8 cellular contexts compared by ENCODE assay signal in genomic region chr10:130111115-130111847, GRCh38. TPM values are rescaled to one million over a fixed set of nuclear protein-coding genes. Genes with fewer than 3 reads are reported as not detected.
DNase-seq lines count a peak whose midpoint lies in the region; ATAC-seq, FAIRE-seq and TF ChIP-seq lines count a peak whose summit lies in the region.

No MANE protein-coding gene starts in this region.

- peak overlapping the region; percentile 96 for H2AFZ ChIP-seq in H1 (ENCODE audit: low read length)
- peak overlapping the region; percentile 64 for H2AFZ ChIP-seq in mesenchymal stem cell (ENCODE audit: low read depth, low read length)

- H3K23me2 ChIP-seq in H1 (ENCODE audit: low read depth, low read length), result peaks cover 7% of the 10 kb centered on the region

- no peak for FAIRE-seq in H1 (lab: Jason Lieb, UNC)

- H3K4me1 Mint-ChIP-seq in activated CD8-positive, alpha-beta memory T cell treated with anti-CD3 and anti-CD28 coated beads, Interleukin-2, amount 10 ng/mL, durations not matched to agents 7 days and 5 days, result peaks cover 48% of the 10 kb centered on the region

- POLR2A ChIA-PET in H1 (lab: Charles Lee; ENCODE audit: partially characterized antibody), result interaction anchor here (0.7 to 3.2 kb wide), 7 partner anchors 10 to 145 kb away, joined by 3 to 28 read pairs (median 5); partner anchors contain the start of gene GLRX3

- H3K4ac ChIP-seq in H1 (replicated peaks; ENCODE audit: insufficient read length, low read depth, low read length) (no peak overlapping the region), mesenchymal stem cell (ENCODE audit: low read depth in 1 of 2, low read length in 2 of 2) (peak overlapping the region in 1 of 2 experiments; percentile 74)

- peaks cover 2% of the 10 kb centered on the region for H3K9me3 Mint-ChIP-seq in activated CD8-positive, alpha-beta memory T cell treated with anti-CD3 and anti-CD28 coated beads, Interleukin-2, amount 10 ng/mL, durations not matched to agents 7 days and 5 days (ENCODE audit: low read depth)

- H4K8ac ChIP-seq in H1 (ENCODE audit: extremely low read depth, insufficient read depth, low read length) (peak overlapping the region; percentile 77), mesenchymal stem cell (ENCODE audit: low read length) (peak overlapping the region; percentile 89)

- no peak overlapping the region for H2BK12ac ChIP-seq in H1 (ENCODE audit: low read depth, low read length)
- no peak overlapping the region for H2BK12ac ChIP-seq in mesenchymal stem cell (ENCODE audit: low read length in 2 of 2)

- no peak overlapping the region for H2BK120ac ChIP-seq in H1 (replicated peaks; ENCODE audit: low read depth, low read length)
- no peak overlapping the region for H2BK120ac ChIP-seq in mesenchymal stem cell (ENCODE audit: low read depth, low read length)

- H3K27me3 ChIP-seq in H1 (replicated peaks in 1 of 4; ENCODE audit: control insufficient read depth in 3 of 4, extremely low read depth in 1 of 4, insufficient read depth in 3 of 4, low read length in 3 of 4) (no peaks in the 10 kb centered on the region; a peak in 2 of 7 replicates), mesenchymal stem cell (ENCODE audit: control insufficient read depth in 1 of 2, insufficient read depth in 1 of 2, low read length in 2 of 2) (no peaks in the 10 kb centered on the region)

- no peaks in the 10 kb centered on the region for H3K36me3 ChIP-seq in H1 (ENCODE audit: control insufficient read depth in 2 of 4, insufficient read depth in 4 of 4, low read length in 3 of 4)
- H3K36me3 ChIP-seq in mesenchymal stem cell (ENCODE audit: control insufficient read depth in 1 of 2, insufficient read depth in 2 of 2, low read depth in 1 of 2, low read length in 2 of 2), result no peaks in the 10 kb centered on the region

- H3K4me3 Mint-ChIP-seq in activated CD8-positive, alpha-beta memory T cell treated with anti-CD3 and anti-CD28 coated beads, Interleukin-2, amount 10 ng/mL, durations not matched to agents 7 days and 5 days, result peak overlapping the region; percentile 98

- no peak overlapping the region for H2BK15ac ChIP-seq in H1 (ENCODE audit: low read length)
- H2BK15ac ChIP-seq in mesenchymal stem cell (ENCODE audit: low read depth, poor library complexity, severe bottlenecking), result no peak overlapping the region

- no peak for TF ChIP-seq RAD21 in H1 (IDR thresholded peaks at IDR 0.05 in 1 of 2, conservative IDR thresholded peaks at IDR 0.05 in 1 of 2; ENCODE audit: low read depth in 2 of 2, low read length in 2 of 2)

- H3K79me1 ChIP-seq in H1 (ENCODE audit: low read depth, low read length) (peaks cover 4% of the 10 kb centered on the region; the same call in 1 of the 2 replicates), mesenchymal stem cell (replicated peaks; ENCODE audit: low read length, poor library complexity, severe bottlenecking) (peaks cover 17% of the 10 kb centered on the region)

- no peak for TF ChIP-seq CTCF in GM20000 (IDR thresholded peaks at IDR 0.05; ENCODE audit: extremely low read depth, missing control alignments)
- no peak for TF ChIP-seq CTCF in H1 (IDR thresholded peaks at IDR 0.05; ENCODE audit: control extremely low read depth in 1 of 3, insufficient read depth in 1 of 3, low read depth in 1 of 3, low read length in 3 of 3)

- H2AK5ac ChIP-seq in H1 (ENCODE audit: low read depth, low read length) (no peak overlapping the region), mesenchymal stem cell (ENCODE audit: low read length, severe bottlenecking) (no peak overlapping the region)

- peak overlapping the region in 3 of 4 experiments; percentile 62 to 66 (median 63); a peak in 5 of 7 replicates for H3K9ac ChIP-seq in H1 (replicated peaks in 1 of 4; ENCODE audit: extremely low read depth in 1 of 4, low read depth in 3 of 4, low read length in 3 of 4)
- H3K9ac ChIP-seq in mesenchymal stem cell (ENCODE audit: low read length), result peak overlapping the region; percentile 97

- peaks cover 10% of the 10 kb centered on the region for H3K36me3 Mint-ChIP-seq in activated CD8-positive, alpha-beta memory T cell treated with anti-CD3 and anti-CD28 coated beads, Interleukin-2, amount 10 ng/mL, durations not matched to agents 7 days and 5 days

- peaks cover 0 to 8% of the 10 kb centered on the region in 2 experiments for H4K20me1 ChIP-seq in H1 (replicated peaks in 1 of 2; ENCODE audit: control insufficient read depth in 1 of 2, insufficient read depth in 2 of 2, low read length in 2 of 2)

- no peaks in the 10 kb centered on the region for H3K27me3 Mint-ChIP-seq in activated CD8-positive, alpha-beta memory T cell treated with anti-CD3 and anti-CD28 coated beads, Interleukin-2, amount 10 ng/mL, durations not matched to agents 7 days and 5 days

- CTCF ChIA-PET in activated CD8-positive, alpha-beta memory T cell treated with anti-CD3 and anti-CD28 coated beads, Interleukin-2, amount 10 ng/mL, durations not matched to agents 7 days and 5 days (lab: Charles Lee), result interaction anchor here (0.6 to 3.8 kb wide), 8 partner anchors 10 to 30 kb away, joined by 3 to 48 read pairs (median 4); partner anchors contain the start of gene GLRX3
- CTCF ChIA-PET in H1 (lab: Charles Lee; ENCODE audit: partially characterized antibody), result interaction anchor here (0.9 to 3.3 kb wide), 9 partner anchors 10 to 127 kb away, joined by 3 to 31 read pairs (median 6); no protein-coding TSS in a partner anchor

- peaks cover 0 to 7% of the 10 kb centered on the region in 2 experiments; a peak in 1 of 4 replicates for H3K79me2 ChIP-seq in H1 (ENCODE audit: control insufficient read depth in 1 of 2, insufficient read depth in 2 of 2, low read length in 2 of 2)

- 4% methylated on average over 49 of the region's 49 CpGs; no CpG with 5 or more reads in 1 of the 2 experiments for WGBS in H1 (ENCODE audit: extremely low coverage in 1 of 2, insufficient coverage in 1 of 2, insufficient read length in 1 of 2, insufficient replicate concordance in 2 of 2, low coverage in 1 of 2, low lambda C conversion rate in 2 of 2, missing lambda C conversion rate in 1 of 2), 2 experiments
- 3% methylated on average over 48 of the region's 49 CpGs for WGBS in mesenchymal stem cell

- H4K5ac ChIP-seq in H1 (ENCODE audit: insufficient read length, low read depth, low read length), result peak overlapping the region; percentile 70

- H3K23ac ChIP-seq in H1 (ENCODE audit: insufficient read length) (no peak overlapping the region), mesenchymal stem cell (ENCODE audit: low read length in 2 of 2) (no peak overlapping the region)

- no peak overlapping the region for H3K14ac ChIP-seq in H1 (ENCODE audit: insufficient read length)
- peak overlapping the region in 1 of 2 experiments; percentile 79 for H3K14ac ChIP-seq in mesenchymal stem cell (ENCODE audit: low read length in 2 of 2)

- H3K27ac Mint-ChIP-seq in activated CD8-positive, alpha-beta memory T cell treated with anti-CD3 and anti-CD28 coated beads, Interleukin-2, amount 10 ng/mL, durations not matched to agents 7 days and 5 days, result peak overlapping the region; percentile 97

- no peak overlapping the region for H4K91ac ChIP-seq in H1 (replicated peaks; ENCODE audit: insufficient read length, low read length)
- no peak overlapping the region for H4K91ac ChIP-seq in mesenchymal stem cell (ENCODE audit: low read length)

- H3K4me1 ChIP-seq in H1 (replicated peaks in 1 of 4; ENCODE audit: control insufficient read depth in 3 of 4, insufficient read depth in 4 of 4, low read length in 3 of 4), result peaks cover 0 to 10% (median 1%) of the 10 kb centered on the region in 4 experiments; a peak in 5 of 7 replicates
- H3K4me1 ChIP-seq in mesenchymal stem cell (ENCODE audit: control insufficient read depth, insufficient read depth, low read depth, low read length), result peaks cover 10% of the 10 kb centered on the region

- TF ChIP-seq EP300 in H1 (IDR thresholded peaks at IDR 0.05; ENCODE audit: borderline replicate concordance in 1 of 2, low read depth in 2 of 2, low read length in 2 of 2), result no peak

- H3K27ac ChIP-seq in H1 (ENCODE audit: low read depth, low read length) (peak overlapping the region; percentile 24; the same call in 1 of the 2 replicates), mesenchymal stem cell (ENCODE audit: low read length, poor library complexity, severe bottlenecking) (peak overlapping the region; percentile 63)

- peak overlapping the region; percentile 84 to 99 for H3K4me2 ChIP-seq in H1 (ENCODE audit: insufficient read depth in 1 of 2, low read depth in 2 of 2, low read length in 2 of 2)
- H3K4me2 ChIP-seq in mesenchymal stem cell (ENCODE audit: low read length, poor library complexity, severe bottlenecking), result peak overlapping the region; percentile 77

- peak; percentile 84 for ATAC-seq in activated CD8-positive, alpha-beta memory T cell treated with anti-CD3 and anti-CD28 coated beads, Interleukin-2, amount 10 ng/mL, durations not matched to agents 7 days and 5 days

- no peak overlapping the region for H2BK20ac ChIP-seq in H1 (ENCODE audit: low read length)

- H3K9me3 ChIP-seq in H1 (ENCODE audit: insufficient read depth in 2 of 2, low read depth in 1 of 2, low read length in 1 of 2) (peaks cover 0 to 5% of the 10 kb centered on the region in 2 experiments; a peak in 1 of 4 replicates), mesenchymal stem cell (ENCODE audit: control insufficient read depth, low read length) (no peaks in the 10 kb centered on the region)

- DNase-seq in COLO668 (lab: John Stamatoyannopoulos, UW; ENCODE audit: unreplicated experiment) (peak; percentile 89), GM20000 (ENCODE audit: low spot score) (peak; percentile 92), HS-5 (ENCODE audit: low read depth) (peak; percentile 91), NK-92 (lab: John Stamatoyannopoulos, UW; ENCODE audit: unreplicated experiment) (peak; percentile 76), H1 (ENCODE audit: low read depth in 1 of 2, low spot score in 2 of 2) (peak; percentile 90), mesenchymal stem cell (peak; percentile 99)
- DNase-seq in activated CD8-positive, alpha-beta memory T cell treated with anti-CD3 and anti-CD28 coated beads, Interleukin-2, amount 10 ng/mL, durations not matched to agents 7 days and 5 days, result peak; percentile 98
- DNase-seq in stimulated activated CD8-positive, alpha-beta memory T cell treated with anti-CD3 and anti-CD28 coated beads, Interleukin-12 subunit alpha, Interleukin-12 subunit beta, amount 100 ng/mL, for 24 hours (ENCODE audit: extremely low read depth), result peak; percentile 83

- H2BK5ac ChIP-seq in H1 (ENCODE audit: low read depth, low read length), result peak overlapping the region; percentile 62; the same call in 1 of the 2 replicates
- H2BK5ac ChIP-seq in mesenchymal stem cell (ENCODE audit: low read depth, low read length, poor library complexity, severe bottlenecking), result no peak overlapping the region

- H3K18ac ChIP-seq in H1 (ENCODE audit: extremely low read depth, low read length), result peak overlapping the region; percentile 75
- H3K18ac ChIP-seq in mesenchymal stem cell (ENCODE audit: low read depth in 1 of 2, low read length in 2 of 2), result peak overlapping the region in 1 of 2 experiments; percentile 73

- peak; percentile 44 to 61; a peak in 2 of 3 replicates for TF ChIP-seq POLR2A in H1 (IDR thresholded peaks at IDR 0.05; ENCODE audit: control extremely low read depth in 1 of 2, low read depth in 2 of 2, low read length in 2 of 2)

- H3K56ac ChIP-seq in H1 (replicated peaks; ENCODE audit: insufficient read length, low read depth, low read length), result no peak overlapping the region

- peak overlapping the region; percentile 63 to 89 (median 80) for H3K4me3 ChIP-seq in H1 (ENCODE audit: extremely low read depth in 1 of 4, insufficient read depth in 2 of 4, low read depth in 3 of 4, low read length in 4 of 4)
- H3K4me3 ChIP-seq in mesenchymal stem cell (ENCODE audit: insufficient read depth in 1 of 2, low read depth in 1 of 2, low read length in 2 of 2), result peak overlapping the region; percentile 85 to 98

RNA-seq across cellular contexts. Expression of gene C10orf143, which starts 0.7 kb away (rescaled TPM):
- total RNA-seq in activated CD8-positive, alpha-beta memory T cell treated with anti-CD3 and anti-CD28 coated beads, Interleukin-2, amount 10 ng/mL, durations not matched to agents 7 days and 5 days, result 1 to 10 TPM; 2.7 to 4.3 TPM
- 1.3 and 2.0 TPM in 2 replicates for total RNA-seq in H1 (2021; fragmentation: NEBNext Ultra II Directional; extraction: Animal tissue kit (Norgen Biotek cat#: 25700))
- 1.5 and 1.6 TPM in 2 replicates for polyA plus RNA-seq in H1 (2011; rRNA removed)
- 2.1 TPM for polyA plus RNA-seq in H1 (2011; cell fraction: cytosol; rRNA removed)
- 1.9 TPM for polyA plus RNA-seq in H1 (2011; cell fraction: nucleus; rRNA removed)
- polyA plus RNA-seq in H1 (2012, experiment 1 of 2), result 1.2 to 2.8 TPM (median 2.3 TPM) in 4 replicates
- 1.5 TPM for polyA plus RNA-seq in H1 (2012, experiment 2 of 2)
- polyA plus RNA-seq in H1 (2013, experiment 1 of 2), result 1.4 TPM
- 1.6 TPM for polyA plus RNA-seq in H1 (2013, experiment 2 of 2)
- polyA minus RNA-seq in H1 (2011; rRNA and poly(A)+ RNA removed), result 0.59 and 1.7 TPM in 2 replicates
- polyA minus RNA-seq in H1 (2011; cell fraction: cytosol; rRNA and poly(A)+ RNA removed), result not detected
- 1.7 TPM for polyA minus RNA-seq in H1 (2011; cell fraction: nucleus; rRNA and poly(A)+ RNA removed)
- polyA plus RNA-seq in mesenchymal stem cell (2013, experiment 1 of 2), result 1.1 TPM
- polyA plus RNA-seq in mesenchymal stem cell (2013, experiment 2 of 2), result 1.2 TPM

RNA-seq across cellular contexts. Expression of gene GLRX3, which starts 24.9 kb away (rescaled TPM):
- total RNA-seq in activated CD8-positive, alpha-beta memory T cell treated with anti-CD3 and anti-CD28 coated beads, Interleukin-2, amount 10 ng/mL, durations not matched to agents 7 days and 5 days, result 10 to 100 TPM; 65.0 to 89.7 TPM
- 155 and 157 TPM in 2 replicates for total RNA-seq in H1 (2021; fragmentation: NEBNext Ultra II Directional; extraction: Animal tissue kit (Norgen Biotek cat#: 25700))
- 55.3 and 59.9 TPM in 2 replicates for polyA plus RNA-seq in H1 (2011; rRNA removed)
- 113 TPM for polyA plus RNA-seq in H1 (2011; cell fraction: cytosol; rRNA removed)
- polyA plus RNA-seq in H1 (2011; cell fraction: nucleus; rRNA removed), result 44.4 TPM
- 94.4 to 129 TPM (median 119 TPM) in 4 replicates for polyA plus RNA-seq in H1 (2012, experiment 1 of 2)
- 86.2 TPM for polyA plus RNA-seq in H1 (2012, experiment 2 of 2)
- polyA plus RNA-seq in H1 (2013, experiment 1 of 2), result 156 TPM
- polyA plus RNA-seq in H1 (2013, experiment 2 of 2), result 155 TPM
- polyA minus RNA-seq in H1 (2011; rRNA and poly(A)+ RNA removed), result 30.9 and 38.9 TPM in 2 replicates
- 26.2 TPM for polyA minus RNA-seq in H1 (2011; cell fraction: cytosol; rRNA and poly(A)+ RNA removed)
- polyA minus RNA-seq in H1 (2011; cell fraction: nucleus; rRNA and poly(A)+ RNA removed), result 22.6 TPM
- polyA plus RNA-seq in mesenchymal stem cell (2013, experiment 1 of 2), result 136 TPM
- polyA plus RNA-seq in mesenchymal stem cell (2013, experiment 2 of 2), result 138 TPM

Comparison
In these comparisons a context has a peak if more than half of its experiments do, and no peak if none do; other contexts are left out.
1. Peak in every context shown above with its lines: DNase-seq, ATAC-seq, H3K4me3 ChIP-seq and H3K27ac ChIP-seq.